ENCODE assay signal across 24 cellular contexts in the genomic region with DNA sequence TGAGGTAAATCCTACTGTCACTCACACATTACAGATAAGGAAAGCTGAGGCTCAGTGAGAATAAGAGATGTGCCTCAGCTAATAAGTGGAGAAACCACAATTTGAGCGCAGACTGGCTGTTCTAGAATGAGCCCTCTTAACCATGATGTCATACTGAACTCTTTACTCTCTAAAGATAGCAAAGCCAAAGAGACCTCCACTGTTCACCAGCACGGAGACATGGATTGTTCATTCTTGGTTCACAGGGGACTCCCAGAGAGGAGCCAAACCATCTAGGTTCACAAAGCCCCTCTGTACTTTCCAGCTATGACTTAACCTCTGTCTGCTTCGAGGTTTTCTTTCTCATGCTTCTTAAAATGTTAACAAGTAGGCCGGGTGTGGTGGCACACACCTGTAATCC.
"Had no signal": no experiment of that assay in that cellular context is flagged by ENCODE, and none has a peak within 500 bp of the region (broad histone marks: within the 10 kb centered on the region; RNA-seq: fewer than 3 reads in every experiment).

No MANE protein-coding gene starts in this region.

- H3K9me3 ChIP-seq: colonic mucosa, gastrocnemius medialis, lower lobe of right lung, neutrophil, pancreas, thoracic aorta, tibial nerve, upper lobe of left lung had no signal

- H3K4me3 ChIP-seq: colonic mucosa, gastrocnemius medialis, lower lobe of right lung, pancreas, skin epidermis, thoracic aorta, tibial nerve, upper lobe of left lung had no signal

- H3K27ac ChIP-seq: colonic mucosa, epithelial cell of prostate, gastrocnemius medialis, lower lobe of right lung, neutrophil, pancreas, skin epidermis, thoracic aorta, tibial nerve, upper lobe of left lung had no signal

- H3K36me3 Mint-ChIP-seq: natural killer cell; stimulated activated naive B cell treated with anti-CD40 and anti-IgM and Interleukin-4, amounts not matched to agents 10 μg/mL and 1 μg/mL and 100 μg/mL, for 72 hours had no signal

- H3K36me3 ChIP-seq: colonic mucosa, gastrocnemius medialis, lower lobe of right lung, thoracic aorta, upper lobe of left lung had no signal

- H3K4me3 Mint-ChIP-seq: dendritic cell treated with granulocyte-macrophage colony-stimulating factor and Interleukin-4, amounts not matched to agents 40 ng/mL and 50 ng/mL, for 4 days; endodermal cell; natural killer cell; stimulated activated naive B cell treated with anti-CD40 and anti-IgM and Interleukin-4, amounts not matched to agents 10 μg/mL and 1 μg/mL and 100 μg/mL, for 72 hours; stimulated activated naive CD8-positive, alpha-beta T cell treated with anti-CD3 and anti-CD28 coated beads, Interleukin-15, Interleukin-2, amounts not matched to agents 100 ng/mL and 50 ng/mL, for 24 hours had no signal

- ATAC-seq: esophagus mucosa; gastrocnemius medialis; left ventricle myocardium superior; lower lobe of right lung; natural killer cell; pancreas; stimulated activated naive B cell treated with anti-CD40 and anti-IgM and Interleukin-4, amounts not matched to agents 10 μg/mL and 1 μg/mL and 100 μg/mL, for 72 hours had no signal

- H3K4me1 Mint-ChIP-seq: natural killer cell; stimulated activated naive B cell treated with anti-CD40 and anti-IgM and Interleukin-4, amounts not matched to agents 10 μg/mL and 1 μg/mL and 100 μg/mL, for 72 hours had no signal

- H3K9me3 Mint-ChIP-seq: natural killer cell; stimulated activated naive B cell treated with anti-CD40 and anti-IgM and Interleukin-4, amounts not matched to agents 10 μg/mL and 1 μg/mL and 100 μg/mL, for 72 hours; stimulated activated naive CD8-positive, alpha-beta T cell treated with anti-CD3 and anti-CD28 coated beads, Interleukin-15, Interleukin-2, amounts not matched to agents 100 ng/mL and 50 ng/mL, for 24 hours had no signal

- H3K27me3 ChIP-seq: colonic mucosa, gastrocnemius medialis, neutrophil, pancreas, tibial nerve, upper lobe of left lung had no signal

- FAIRE-seq: keratinocyte, pancreas, urothelium cell line had no signal

- H3K27ac Mint-ChIP-seq: dendritic cell treated with granulocyte-macrophage colony-stimulating factor and Interleukin-4, amounts not matched to agents 40 ng/mL and 50 ng/mL, for 4 days; endodermal cell; natural killer cell; stimulated activated naive B cell treated with anti-CD40 and anti-IgM and Interleukin-4, amounts not matched to agents 10 μg/mL and 1 μg/mL and 100 μg/mL, for 72 hours; stimulated activated naive CD8-positive, alpha-beta T cell treated with anti-CD3 and anti-CD28 coated beads, Interleukin-15, Interleukin-2, amounts not matched to agents 100 ng/mL and 50 ng/mL, for 24 hours had no signal

- DNase-seq: colonic mucosa; effector CD8-positive, alpha-beta T cell; endodermal cell; foreskin fibroblast; gastrocnemius medialis; head of caudate nucleus; left ventricle myocardium superior; lower lobe of right lung; natural killer cell; pancreas; stimulated activated CD4-positive, alpha-beta T cell treated with anti-CD3 and anti-CD28 coated beads, Interleukin-15, amount 100 ng/mL, for 24 hours; stimulated activated CD4-positive, alpha-beta T cell treated with anti-CD3 and anti-CD28 coated beads, Interleukin-2, amount 100 ng/mL, for 48 hours; stimulated activated naive B cell treated with anti-CD40 and anti-IgM and Interleukin-4, amounts not matched to agents 10 μg/mL and 1 μg/mL and 100 μg/mL, for 72 hours; upper lobe of left lung had no signal

- H3K4me1 ChIP-seq: colonic mucosa, gastrocnemius medialis, lower lobe of right lung, pancreas, tibial nerve, upper lobe of left lung had no signal
